ENCODE assay signal across 1 cellular context in genomic region chr4:57089549-57089948, GRCh38.
TF ChIP-seq lines count a peak whose summit lies in the region.

No MANE protein-coding gene starts in this region.

TF ChIP-seq in K562, 482 proteins besides CTCF, POLR2A, EP300 and RAD21:
- TF ChIP-seq E2F8 (IDR thresholded peaks at IDR 0.05; ENCODE audit: low read depth, partially characterized antibody) (no peak), KAT8 (IDR thresholded peaks at IDR 0.05; ENCODE audit: low read depth) (no peak), HOXB6 (CRISPR knock-in tag; IDR thresholded peaks at IDR 0.05; ENCODE audit: borderline replicate concordance) (no peak), MITF (IDR thresholded peaks at IDR 0.05) (no peak), ELF1 (tag; IDR thresholded peaks at IDR 0.05) (no peak), HDAC3 (IDR thresholded peaks at IDR 0.05; ENCODE audit: borderline replicate concordance, partially characterized antibody) (no peak), ZNF316 (IDR thresholded peaks at IDR 0.05) (0 out of 2 replicates have a peak, but pooled peaks have one; percentile 52), C11orf30 (IDR thresholded peaks at IDR 0.05; ENCODE audit: low read depth) (0 out of 2 replicates have a peak, but pooled peaks have one; percentile 24), ZBTB2 (IDR thresholded peaks at IDR 0.05) (no peak), PHF20 (IDR thresholded peaks at IDR 0.05; ENCODE audit: partially characterized antibody) (no peak), NONO (IDR thresholded peaks at IDR 0.05; ENCODE audit: low read depth in 2 of 2, low read length in 1 of 2) (no peak), RERE (CRISPR knock-in tag; IDR thresholded peaks at IDR 0.05; ENCODE audit: borderline replicate concordance) (no peak), ZBTB8A (IDR thresholded peaks at IDR 0.05; ENCODE audit: partially characterized antibody) (no peak), DACH1 (IDR thresholded peaks at IDR 0.05; ENCODE audit: partially characterized antibody) (no peak), TCF3 (CRISPR knock-in tag; IDR thresholded peaks at IDR 0.05) (no peak)
